1 cellular context compared by ENCODE assay signal in the genomic region with DNA sequence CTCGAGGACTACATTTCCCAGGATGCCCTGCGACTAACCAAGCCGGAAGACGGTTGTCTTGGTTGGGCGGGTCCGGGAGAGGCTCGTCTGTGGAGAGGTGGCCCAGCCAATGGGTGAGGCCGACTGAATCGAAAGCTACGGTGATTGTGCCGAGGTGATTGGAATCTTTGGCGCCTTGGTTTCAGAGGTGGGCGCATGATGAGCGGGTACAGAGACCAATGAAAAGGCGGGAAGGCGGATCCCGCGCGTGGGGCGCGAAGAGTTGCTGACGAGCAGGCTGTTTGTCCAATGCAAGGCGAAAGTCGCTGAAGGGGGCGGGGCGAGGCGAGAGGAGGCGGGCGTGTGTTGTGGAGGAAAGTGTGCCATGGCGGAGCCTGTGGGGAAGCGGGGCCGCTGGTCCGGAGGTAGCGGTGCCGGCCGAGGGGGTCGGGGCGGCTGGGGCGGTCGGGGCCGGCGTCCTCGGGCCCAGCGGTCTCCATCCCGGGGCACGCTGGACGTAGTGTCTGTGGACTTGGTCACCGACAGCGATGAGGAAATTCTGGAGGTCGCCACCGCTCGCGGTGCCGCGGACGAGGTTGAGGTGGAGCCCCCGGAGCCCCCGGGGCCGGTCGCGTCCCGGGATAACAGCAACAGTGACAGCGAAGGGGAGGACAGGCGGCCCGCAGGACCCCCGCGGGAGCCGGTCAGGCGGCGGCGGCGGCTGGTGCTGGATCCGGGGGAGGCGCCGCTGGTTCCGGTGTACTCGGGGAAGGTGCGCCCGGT.
TF ChIP-seq lines count a peak whose summit lies in the region.

TSS of gene NFATC2IP (plus strand) at position 290 of the 762 bp plus-strand sequence. CDS start at position 365, 75 bp downstream.

TF ChIP-seq in HepG2, 621 proteins besides CTCF, POLR2A, EP300 and RAD21 (continued from another document):
- TF ChIP-seq ARID4A (CRISPR knock-in tag; IDR thresholded peaks at IDR 0.05; ENCODE audit: borderline replicate concordance), result peak; percentile 92
- no peak for TF ChIP-seq ATRX (CRISPR knock-in tag; IDR thresholded peaks at IDR 0.05; ENCODE audit: borderline replicate concordance)
- no peak for TF ChIP-seq ZNF282 (IDR thresholded peaks at IDR 0.05; ENCODE audit: partially characterized antibody)
- TF ChIP-seq GTF3A (CRISPR knock-in tag; conservative IDR thresholded peaks at IDR 0.05), result 0 out of 2 replicates have a peak, but pooled peaks have one; percentile 71
- peak; percentile 62; the same call in 1 of the 2 replicates for TF ChIP-seq HOXA3 (CRISPR knock-in tag; IDR thresholded peaks at IDR 0.05)
- no peak for TF ChIP-seq HOXA5 (CRISPR knock-in tag; IDR thresholded peaks at IDR 0.05)
- TF ChIP-seq, protein P1, sequence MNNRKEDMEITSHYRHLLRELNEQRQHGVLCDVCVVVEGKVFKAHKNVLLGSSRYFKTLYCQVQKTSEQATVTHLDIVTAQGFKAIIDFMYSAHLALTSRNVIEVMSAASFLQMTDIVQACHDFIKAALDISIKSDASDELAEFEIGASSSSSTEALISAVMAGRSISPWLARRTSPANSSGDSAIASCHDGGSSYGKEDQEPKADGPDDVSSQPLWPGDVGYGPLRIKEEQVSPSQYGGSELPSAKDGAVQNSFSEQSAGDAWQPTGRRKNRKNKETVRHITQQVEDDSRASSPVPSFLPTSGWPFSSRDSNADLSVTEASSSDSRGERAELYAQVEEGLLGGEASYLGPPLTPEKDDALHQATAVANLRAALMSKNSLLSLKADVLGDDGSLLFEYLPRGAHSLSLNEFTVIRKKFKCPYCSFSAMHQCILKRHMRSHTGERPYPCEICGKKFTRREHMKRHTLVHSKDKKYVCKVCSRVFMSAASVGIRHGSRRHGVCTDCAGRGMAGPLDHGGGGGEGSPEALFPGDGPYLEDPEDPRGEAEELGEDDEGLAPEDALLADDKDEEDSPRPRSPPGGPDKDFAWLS (CRISPR knock-in tag; IDR thresholded peaks at IDR 0.05; ENCODE audit: borderline replicate concordance), result peak; percentile 90; the same call in 1 of the 2 replicates
- TF ChIP-seq PAWR (CRISPR knock-in tag; IDR thresholded peaks at IDR 0.05; ENCODE audit: borderline replicate concordance), result peak; percentile 73; the same call in 1 of the 2 replicates
- peak; percentile 100 for TF ChIP-seq TBX3 (IDR thresholded peaks at IDR 0.05; ENCODE audit: borderline replicate concordance)
- TF ChIP-seq, protein P2, sequence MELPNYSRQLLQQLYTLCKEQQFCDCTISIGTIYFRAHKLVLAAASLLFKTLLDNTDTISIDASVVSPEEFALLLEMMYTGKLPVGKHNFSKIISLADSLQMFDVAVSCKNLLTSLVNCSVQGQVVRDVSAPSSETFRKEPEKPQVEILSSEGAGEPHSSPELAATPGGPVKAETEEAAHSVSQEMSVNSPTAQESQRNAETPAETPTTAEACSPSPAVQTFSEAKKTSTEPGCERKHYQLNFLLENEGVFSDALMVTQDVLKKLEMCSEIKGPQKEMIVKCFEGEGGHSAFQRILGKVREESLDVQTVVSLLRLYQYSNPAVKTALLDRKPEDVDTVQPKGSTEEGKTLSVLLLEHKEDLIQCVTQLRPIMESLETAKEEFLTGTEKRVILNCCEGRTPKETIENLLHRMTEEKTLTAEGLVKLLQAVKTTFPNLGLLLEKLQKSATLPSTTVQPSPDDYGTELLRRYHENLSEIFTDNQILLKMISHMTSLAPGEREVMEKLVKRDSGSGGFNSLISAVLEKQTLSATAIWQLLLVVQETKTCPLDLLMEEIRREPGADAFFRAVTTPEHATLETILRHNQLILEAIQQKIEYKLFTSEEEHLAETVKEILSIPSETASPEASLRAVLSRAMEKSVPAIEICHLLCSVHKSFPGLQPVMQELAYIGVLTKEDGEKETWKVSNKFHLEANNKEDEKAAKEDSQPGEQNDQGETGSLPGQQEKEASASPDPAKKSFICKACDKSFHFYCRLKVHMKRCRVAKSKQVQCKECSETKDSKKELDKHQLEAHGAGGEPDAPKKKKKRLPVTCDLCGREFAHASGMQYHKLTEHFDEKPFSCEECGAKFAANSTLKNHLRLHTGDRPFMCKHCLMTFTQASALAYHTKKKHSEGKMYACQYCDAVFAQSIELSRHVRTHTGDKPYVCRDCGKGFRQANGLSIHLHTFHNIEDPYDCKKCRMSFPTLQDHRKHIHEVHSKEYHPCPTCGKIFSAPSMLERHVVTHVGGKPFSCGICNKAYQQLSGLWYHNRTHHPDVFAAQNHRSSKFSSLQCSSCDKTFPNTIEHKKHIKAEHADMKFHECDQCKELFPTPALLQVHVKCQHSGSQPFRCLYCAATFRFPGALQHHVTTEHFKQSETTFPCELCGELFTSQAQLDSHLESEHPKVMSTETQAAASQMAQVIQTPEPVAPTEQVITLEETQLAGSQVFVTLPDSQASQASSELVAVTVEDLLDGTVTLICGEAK (IDR thresholded peaks at IDR 0.05), result peak; percentile 57
- TF ChIP-seq, protein P2 (CRISPR knock-in tag; IDR thresholded peaks at IDR 0.05), result no peak; the same call in 1 of the 2 replicates
- no peak for TF ChIP-seq ZFP82 (CRISPR knock-in tag; IDR thresholded peaks at IDR 0.05; ENCODE audit: borderline replicate concordance)
- peak; percentile 91 for TF ChIP-seq TAF1 (CRISPR knock-in tag; IDR thresholded peaks at IDR 0.05)
- TF ChIP-seq SP1 (IDR thresholded peaks at IDR 0.05), result peak; percentile 90
- TF ChIP-seq SP1 (CRISPR knock-in tag; IDR thresholded peaks at IDR 0.05), result peak; percentile 98
- no peak for TF ChIP-seq HDAC6 (IDR thresholded peaks at IDR 0.05; ENCODE audit: low read depth, low read length)
- peak; percentile 70 to 81; a peak in 3 of 4 replicates for TF ChIP-seq HMGXB4 (CRISPR knock-in tag; IDR thresholded peaks at IDR 0.05; ENCODE audit: borderline replicate concordance in 1 of 2, low read depth in 1 of 2)
- 0 out of 2 replicates have a peak, but pooled peaks have one; percentile 34 for TF ChIP-seq SMYD3 (CRISPR knock-in tag; IDR thresholded peaks at IDR 0.05)
- no peak for TF ChIP-seq ZNF296 (CRISPR knock-in tag; conservative IDR thresholded peaks at IDR 0.05)
- TF ChIP-seq ZNF747 (CRISPR knock-in tag; IDR thresholded peaks at IDR 0.05; ENCODE audit: borderline replicate concordance), result no peak; the same call in 1 of the 2 replicates
- peak; percentile 65; the same call in 1 of the 2 replicates for TF ChIP-seq ZSCAN20 (CRISPR knock-in tag; IDR thresholded peaks at IDR 0.05; ENCODE audit: borderline replicate concordance)
- TF ChIP-seq, protein P3, sequence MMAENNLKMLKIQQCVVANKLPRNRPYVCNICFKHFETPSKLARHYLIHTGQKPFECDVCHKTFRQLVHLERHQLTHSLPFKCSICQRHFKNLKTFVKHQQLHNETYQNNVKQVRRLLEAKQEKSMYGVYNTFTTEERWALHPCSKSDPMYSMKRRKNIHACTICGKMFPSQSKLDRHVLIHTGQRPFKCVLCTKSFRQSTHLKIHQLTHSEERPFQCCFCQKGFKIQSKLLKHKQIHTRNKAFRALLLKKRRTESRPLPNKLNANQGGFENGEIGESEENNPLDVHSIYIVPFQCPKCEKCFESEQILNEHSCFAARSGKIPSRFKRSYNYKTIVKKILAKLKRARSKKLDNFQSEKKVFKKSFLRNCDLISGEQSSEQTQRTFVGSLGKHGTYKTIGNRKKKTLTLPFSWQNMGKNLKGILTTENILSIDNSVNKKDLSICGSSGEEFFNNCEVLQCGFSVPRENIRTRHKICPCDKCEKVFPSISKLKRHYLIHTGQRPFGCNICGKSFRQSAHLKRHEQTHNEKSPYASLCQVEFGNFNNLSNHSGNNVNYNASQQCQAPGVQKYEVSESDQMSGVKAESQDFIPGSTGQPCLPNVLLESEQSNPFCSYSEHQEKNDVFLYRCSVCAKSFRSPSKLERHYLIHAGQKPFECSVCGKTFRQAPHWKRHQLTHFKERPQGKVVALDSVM (CRISPR knock-in tag; IDR thresholded peaks at IDR 0.05), result peak; percentile 53; the same call in 1 of the 2 replicates
- TF ChIP-seq, protein P4, sequence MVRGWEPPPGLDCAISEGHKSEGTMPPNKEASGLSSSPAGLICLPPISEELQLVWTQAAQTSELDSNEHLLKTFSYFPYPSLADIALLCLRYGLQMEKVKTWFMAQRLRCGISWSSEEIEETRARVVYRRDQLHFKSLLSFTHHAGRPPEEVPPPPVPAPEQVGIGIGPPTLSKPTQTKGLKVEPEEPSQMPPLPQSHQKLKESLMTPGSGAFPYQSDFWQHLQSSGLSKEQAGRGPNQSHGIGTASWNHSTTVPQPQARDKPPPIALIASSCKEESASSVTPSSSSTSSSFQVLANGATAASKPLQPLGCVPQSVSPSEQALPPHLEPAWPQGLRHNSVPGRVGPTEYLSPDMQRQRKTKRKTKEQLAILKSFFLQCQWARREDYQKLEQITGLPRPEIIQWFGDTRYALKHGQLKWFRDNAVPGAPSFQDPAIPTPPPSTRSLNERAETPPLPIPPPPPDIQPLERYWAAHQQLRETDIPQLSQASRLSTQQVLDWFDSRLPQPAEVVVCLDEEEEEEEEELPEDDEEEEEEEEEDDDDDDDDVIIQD (CRISPR knock-in tag; IDR thresholded peaks at IDR 0.05; ENCODE audit: low read depth), result peak; percentile 16; the same call in 1 of the 2 replicates
- peak; percentile 90; the same call in 1 of the 2 replicates for TF ChIP-seq SNAPC2 (CRISPR knock-in tag; IDR thresholded peaks at IDR 0.05)
